In genomic region chr4:97665553-97665952, GRCh38 we compare ENCODE assay signal across 23 cellular contexts.
A peak's percentile ranks its signal among the peaks of the same experiment; 100 is the strongest.
DNase-seq lines count a peak whose midpoint lies in the region; ATAC-seq lines count a peak whose summit lies in the region.
"Had no signal": no experiment of that assay in that cellular context is flagged by ENCODE, and none has a peak within 500 bp of the region (broad histone marks: within the 10 kb centered on the region; RNA-seq: fewer than 3 reads in every experiment).

No MANE protein-coding gene starts in this region.

- DNase-seq in stimulated activated naive CD8-positive, alpha-beta T cell treated with anti-CD3 and anti-CD28 coated beads, Interleukin-15, amount 100 ng/mL, for 72 hours, result no peak
- DNase-seq in stimulated activated naive CD8-positive, alpha-beta T cell treated with anti-CD3 and anti-CD28 coated beads, Interleukin-15, Interleukin-2, amounts not matched to agents 100 U/mL and 50 U/mL, for 24 hours, result no peak
- no peak for DNase-seq in naive thymus-derived CD4-positive, alpha-beta T cell
- DNase-seq in stimulated activated effector memory CD8-positive, alpha-beta T cell treated with anti-CD3 and anti-CD28 coated beads, Interleukin-12 subunit alpha, Interleukin-12 subunit beta, amount 100 ng/mL, for 72 hours (ENCODE audit: low spot score in 2 of 2), result no peak
- DNase-seq in aorta (peak in 1 of 2 donors; percentile 26), 8988T (no peak), H7 (no peak)
- DNase-seq: AML-193; CD4-positive, alpha-beta T cell; CD8-positive, alpha-beta T cell; COR-L47; DMS 273 treated with DMSO at 0.1 percent for 48 hours; DMS153; DMS53; DMS79; EL; GDM1 had no signal

- no peaks in the 10 kb centered on the region for H3K36me3 ChIP-seq in naive thymus-derived CD4-positive, alpha-beta T cell (ENCODE audit: control insufficient read depth in 2 of 3, insufficient read depth in 3 of 3, low read length in 3 of 3)
- H3K36me3 ChIP-seq in aorta (ENCODE audit: control insufficient read depth in 1 of 2, insufficient read depth in 2 of 2, low read length in 1 of 2), result no peaks in the 10 kb centered on the region
- H3K36me3 ChIP-seq in H7 (replicated peaks; ENCODE audit: control insufficient read depth, insufficient read depth, low read length), result no peaks in the 10 kb centered on the region
- H3K36me3 ChIP-seq: BLaER1 treated with 17β-estradiol and CSF1 and Interleukin-3, amounts not matched to agents 10 nM and 100 nM had no signal

- H3K4me3 ChIP-seq in naive thymus-derived CD4-positive, alpha-beta T cell (ENCODE audit: low read length), result no peak overlapping the region
- no peak overlapping the region for H3K4me3 ChIP-seq in aorta (ENCODE audit: low read length in 2 of 2)
- no peak overlapping the region for H3K4me3 ChIP-seq in H7 (ENCODE audit: insufficient read depth, low read depth, low read length)
- H3K4me3 ChIP-seq: A549; BLaER1 treated with 17β-estradiol and CSF1 and Interleukin-3, amounts not matched to agents 10 nM and 100 nM; GM12878 had no signal

- no peaks in the 10 kb centered on the region for H3K27me3 Mint-ChIP-seq in stimulated activated naive CD8-positive, alpha-beta T cell treated with anti-CD3 and anti-CD28 coated beads, Interleukin-15, amount 100 ng/mL, for 72 hours
- H3K27me3 Mint-ChIP-seq in naive thymus-derived CD4-positive, alpha-beta T cell, result no peaks in the 10 kb centered on the region
- H3K27me3 Mint-ChIP-seq: B cell; CD4-positive, alpha-beta T cell had no signal

- H3K9me3 Mint-ChIP-seq in stimulated activated naive CD8-positive, alpha-beta T cell treated with anti-CD3 and anti-CD28 coated beads, Interleukin-15, amount 100 ng/mL, for 72 hours, result peaks cover 0 to 5% of the 10 kb centered on the region in 2 donors
- H3K9me3 Mint-ChIP-seq in naive thymus-derived CD4-positive, alpha-beta T cell, result peaks cover 0 to 10% (median 4%) of the 10 kb centered on the region in 11 donors
- H3K9me3 Mint-ChIP-seq in stimulated activated effector memory CD8-positive, alpha-beta T cell treated with anti-CD3 and anti-CD28 coated beads, Interleukin-12 subunit alpha, Interleukin-12 subunit beta, amount 100 ng/mL, for 72 hours, result peaks cover 6% of the 10 kb centered on the region
- H3K9me3 Mint-ChIP-seq: CD8-positive, alpha-beta T cell had no signal

- POLR2A ChIA-PET in naive thymus-derived CD4-positive, alpha-beta T cell (lab: Charles Lee), result no interaction called here

- H3K9me3 ChIP-seq in naive thymus-derived CD4-positive, alpha-beta T cell (ENCODE audit: control insufficient read depth in 2 of 3, low read length in 3 of 3), result no peaks in the 10 kb centered on the region
- H3K9me3 ChIP-seq in aorta (ENCODE audit: control insufficient read depth, low read length), result peaks cover 2% of the 10 kb centered on the region
- H3K9me3 ChIP-seq: A549 had no signal

- 78 to 88% methylated on average over 4 of the region's 4 CpGs for WGBS in aorta, 2 donors

- intact Hi-C loops in naive thymus-derived CD4-positive, alpha-beta T cell (cut with micrococcal nuclease), result no loop called here
- intact Hi-C loops in aorta (cut with DNase I), result no loop called here

- no peak overlapping the region for H3K27ac Mint-ChIP-seq in stimulated activated naive CD8-positive, alpha-beta T cell treated with anti-CD3 and anti-CD28 coated beads, Interleukin-15, amount 100 ng/mL, for 72 hours
- no peak overlapping the region for H3K27ac Mint-ChIP-seq in naive thymus-derived CD4-positive, alpha-beta T cell
- H3K27ac Mint-ChIP-seq in stimulated activated effector memory CD8-positive, alpha-beta T cell treated with anti-CD3 and anti-CD28 coated beads, Interleukin-12 subunit alpha, Interleukin-12 subunit beta, amount 100 ng/mL, for 72 hours, result no peak overlapping the region
- H3K27ac Mint-ChIP-seq: B cell; CD4-positive, alpha-beta T cell; CD8-positive, alpha-beta T cell had no signal

- H3K4me3 Mint-ChIP-seq in stimulated activated naive CD8-positive, alpha-beta T cell treated with anti-CD3 and anti-CD28 coated beads, Interleukin-15, amount 100 ng/mL, for 72 hours, result no peak overlapping the region
- no peak overlapping the region for H3K4me3 Mint-ChIP-seq in naive thymus-derived CD4-positive, alpha-beta T cell
- no peak overlapping the region for H3K4me3 Mint-ChIP-seq in stimulated activated effector memory CD8-positive, alpha-beta T cell treated with anti-CD3 and anti-CD28 coated beads, Interleukin-12 subunit alpha, Interleukin-12 subunit beta, amount 100 ng/mL, for 72 hours
- H3K4me3 Mint-ChIP-seq: B cell; CD4-positive, alpha-beta T cell; CD8-positive, alpha-beta T cell had no signal

- ATAC-seq in stimulated activated naive CD8-positive, alpha-beta T cell treated with anti-CD3 and anti-CD28 coated beads, Interleukin-15, amount 100 ng/mL, for 72 hours, result peak; percentile 9
- no peak for ATAC-seq in stimulated activated naive CD8-positive, alpha-beta T cell treated with anti-CD3 and anti-CD28 coated beads, Interleukin-15, Interleukin-2, amounts not matched to agents 100 U/mL and 50 U/mL, for 24 hours
- peak; percentile 8 for ATAC-seq in naive thymus-derived CD4-positive, alpha-beta T cell
- ATAC-seq in stimulated activated effector memory CD8-positive, alpha-beta T cell treated with anti-CD3 and anti-CD28 coated beads, Interleukin-12 subunit alpha, Interleukin-12 subunit beta, amount 100 ng/mL, for 72 hours, result peak; percentile 32
- ATAC-seq in aorta (ENCODE audit: low FRiP score) (peak; percentile 33), GM18498 (IDR thresholded peaks at IDR 0.05; ENCODE audit: unreplicated experiment) (no peak)
- ATAC-seq: A549; CD8-positive, alpha-beta T cell; GM12878 had no signal

- no peaks in the 10 kb centered on the region for H3K36me3 Mint-ChIP-seq in naive thymus-derived CD4-positive, alpha-beta T cell
- no peaks in the 10 kb centered on the region for H3K36me3 Mint-ChIP-seq in stimulated activated effector memory CD8-positive, alpha-beta T cell treated with anti-CD3 and anti-CD28 coated beads, Interleukin-12 subunit alpha, Interleukin-12 subunit beta, amount 100 ng/mL, for 72 hours
- H3K36me3 Mint-ChIP-seq: CD8-positive, alpha-beta T cell had no signal

- CTCF ChIA-PET in naive thymus-derived CD4-positive, alpha-beta T cell (lab: Charles Lee), result no interaction called here

- no peaks in the 10 kb centered on the region for H3K4me1 ChIP-seq in naive thymus-derived CD4-positive, alpha-beta T cell (ENCODE audit: control insufficient read depth in 2 of 2, insufficient read depth in 2 of 2, low read length in 2 of 2)
- H3K4me1 ChIP-seq in aorta (ENCODE audit: control insufficient read depth in 1 of 2, insufficient read depth in 2 of 2, low read length in 2 of 2), result no peaks in the 10 kb centered on the region
- H3K4me1 ChIP-seq: A549; BLaER1 treated with 17β-estradiol and CSF1 and Interleukin-3, amounts not matched to agents 10 nM and 100 nM had no signal

- no peak overlapping the region for H3K27ac ChIP-seq in naive thymus-derived CD4-positive, alpha-beta T cell (ENCODE audit: low read depth, low read length)
- no peak overlapping the region for H3K27ac ChIP-seq in aorta (ENCODE audit: low read depth in 1 of 2, low read length in 2 of 2)
- H3K27ac ChIP-seq: A549; BLaER1 treated with 17β-estradiol and CSF1 and Interleukin-3, amounts not matched to agents 10 nM and 100 nM; C4-2B had no signal

- no peaks in the 10 kb centered on the region for H3K27me3 ChIP-seq in naive thymus-derived CD4-positive, alpha-beta T cell (ENCODE audit: control insufficient read depth in 2 of 2, insufficient read depth in 2 of 2, low read length in 2 of 2)
- H3K27me3 ChIP-seq in aorta (ENCODE audit: control insufficient read depth in 1 of 2, insufficient read depth in 2 of 2, low read length in 1 of 2), result no peaks in the 10 kb centered on the region
- H3K27me3 ChIP-seq in H7 (ENCODE audit: control insufficient read depth, insufficient read depth, low read length), result no peaks in the 10 kb centered on the region
- H3K27me3 ChIP-seq: BLaER1 treated with 17β-estradiol and CSF1 and Interleukin-3, amounts not matched to agents 10 nM and 100 nM had no signal

- H3K4me1 Mint-ChIP-seq in stimulated activated naive CD8-positive, alpha-beta T cell treated with anti-CD3 and anti-CD28 coated beads, Interleukin-15, amount 100 ng/mL, for 72 hours, result no peaks in the 10 kb centered on the region
- H3K4me1 Mint-ChIP-seq in naive thymus-derived CD4-positive, alpha-beta T cell, result no peaks in the 10 kb centered on the region
- no peaks in the 10 kb centered on the region for H3K4me1 Mint-ChIP-seq in stimulated activated effector memory CD8-positive, alpha-beta T cell treated with anti-CD3 and anti-CD28 coated beads, Interleukin-12 subunit alpha, Interleukin-12 subunit beta, amount 100 ng/mL, for 72 hours
- H3K4me1 Mint-ChIP-seq: B cell had no signal

Comparison
In these comparisons a context has a peak if more than half of its experiments do, and no peak if none do; other contexts are left out.
1. ATAC-seq: peak in stimulated activated naive CD8-positive, alpha-beta T cell treated with anti-CD3 and anti-CD28 coated beads, Interleukin-15, amount 100 ng/mL, for 72 hours (single experiment), naive thymus-derived CD4-positive, alpha-beta T cell (single experiment), stimulated activated effector memory CD8-positive, alpha-beta T cell treated with anti-CD3 and anti-CD28 coated beads, Interleukin-12 subunit alpha, Interleukin-12 subunit beta, amount 100 ng/mL, for 72 hours (single experiment) and aorta (single experiment); none in stimulated activated naive CD8-positive, alpha-beta T cell treated with anti-CD3 and anti-CD28 coated beads, Interleukin-15, Interleukin-2, amounts not matched to agents 100 U/mL and 50 U/mL, for 24 hours (single experiment) and GM18498 (single experiment).